ENCODE assay signal across 14 cellular contexts in genomic region chr11:47148903-47149535, GRCh38. TPM values are rescaled to one million over a fixed set of nuclear protein-coding genes. Genes with fewer than 3 reads are reported as not detected.
DNase-seq lines count a peak whose midpoint lies in the region; ATAC-seq and TF ChIP-seq lines count a peak whose summit lies in the region.
"Had no signal": no experiment of that assay in that cellular context is flagged by ENCODE, and none has a peak within 500 bp of the region (broad histone marks: within the 10 kb centered on the region; RNA-seq: fewer than 3 reads in every experiment).

No MANE protein-coding gene starts in this region.

- H3K9ac ChIP-seq in mesenchymal stem cell (ENCODE audit: low read length) = no peak overlapping the region

- no peak overlapping the region for H3K14ac ChIP-seq in mesenchymal stem cell (ENCODE audit: low read length in 2 of 2)

- peak overlapping the region in 1 of 2 experiments; percentile 43 for H2BK12ac ChIP-seq in mesenchymal stem cell (ENCODE audit: low read length in 2 of 2)

- H4K91ac ChIP-seq in mesenchymal stem cell (ENCODE audit: low read length) = no peak overlapping the region

- no peak overlapping the region for H3K4me2 ChIP-seq in mesenchymal stem cell (ENCODE audit: low read length, poor library complexity, severe bottlenecking)

- H2AK5ac ChIP-seq in mesenchymal stem cell (ENCODE audit: low read length, severe bottlenecking) = no peak overlapping the region

- no peak overlapping the region for H2BK15ac ChIP-seq in mesenchymal stem cell (ENCODE audit: low read depth, poor library complexity, severe bottlenecking)

- TF ChIP-seq CTCF in right atrium auricular region (IDR thresholded peaks at IDR 0.05) (no peak), RWPE1 (conservative IDR thresholded peaks at IDR 0.05; ENCODE audit: low read depth) (no peak)

- no peak overlapping the region for H3K4ac ChIP-seq in mesenchymal stem cell (ENCODE audit: low read depth in 1 of 2, low read length in 2 of 2)

- POLR2A ChIA-PET in RWPE1 (lab: Yijun Ruan, JAX; ENCODE audit: low non-redundant PET) = no interaction called here

- H4K8ac ChIP-seq in mesenchymal stem cell (ENCODE audit: low read length) = no peak overlapping the region

- H3K27me3 ChIP-seq in right atrium auricular region = no peaks in the 10 kb centered on the region
- no peaks in the 10 kb centered on the region for H3K27me3 ChIP-seq in mesenchymal stem cell (ENCODE audit: control insufficient read depth in 1 of 2, insufficient read depth in 1 of 2, low read length in 2 of 2)
- H3K27me3 ChIP-seq: suprapubic skin had no signal

- peaks cover 0 to 28% of the 10 kb centered on the region in 2 donors for H3K4me1 ChIP-seq in right atrium auricular region
- H3K4me1 ChIP-seq in mesenchymal stem cell (ENCODE audit: control insufficient read depth, insufficient read depth, low read depth, low read length) = peaks cover 6% of the 10 kb centered on the region

- H3K36me3 ChIP-seq in right atrium auricular region (no peaks in the 10 kb centered on the region), mesenchymal stem cell (ENCODE audit: control insufficient read depth in 1 of 2, insufficient read depth in 2 of 2, low read depth in 1 of 2, low read length in 2 of 2) (peaks cover 0 to 14% of the 10 kb centered on the region in 2 experiments)
- H3K36me3 ChIP-seq: suprapubic skin had no signal

- no peak overlapping the region for H3K18ac ChIP-seq in mesenchymal stem cell (ENCODE audit: low read depth in 1 of 2, low read length in 2 of 2)

- H2BK5ac ChIP-seq in mesenchymal stem cell (ENCODE audit: low read depth, low read length, poor library complexity, severe bottlenecking) = no peak overlapping the region

- H3K9me3 ChIP-seq in right atrium auricular region = no peaks in the 10 kb centered on the region
- no peaks in the 10 kb centered on the region for H3K9me3 ChIP-seq in mesenchymal stem cell (ENCODE audit: control insufficient read depth, low read length)
- H3K9me3 ChIP-seq: suprapubic skin had no signal

- H2BK120ac ChIP-seq in mesenchymal stem cell (ENCODE audit: low read depth, low read length) = no peak overlapping the region

- H3K23ac ChIP-seq in mesenchymal stem cell (ENCODE audit: low read length in 2 of 2) = no peak overlapping the region

- WGBS in mesenchymal stem cell = 80% methylated on average over 10 of the region's 10 CpGs

- peaks cover 2% of the 10 kb centered on the region for H3K79me1 ChIP-seq in mesenchymal stem cell (replicated peaks; ENCODE audit: low read length, poor library complexity, severe bottlenecking)

- no peak overlapping the region for H2AFZ ChIP-seq in mesenchymal stem cell (ENCODE audit: low read depth, low read length)

- peak overlapping the region in 1 of 2 donors; percentile 5 for H3K27ac ChIP-seq in right atrium auricular region
- H3K27ac ChIP-seq in RWPE1 = 0 out of 2 replicates have a peak overlapping the region, but pooled peaks have one; percentile 13
- no peak overlapping the region for H3K27ac ChIP-seq in mesenchymal stem cell (ENCODE audit: low read length, poor library complexity, severe bottlenecking)
- H3K27ac ChIP-seq: HL-60, suprapubic skin had no signal

- intact Hi-C loops in Right ventricle myocardium superior (cut with DNase I) = no loop called here

- DNase-seq in Right ventricle myocardium superior (no peak), right atrium auricular region (ENCODE audit: low spot score) (no peak), RWPE1 (ENCODE audit: low spot score) (no peak), mesenchymal stem cell (peak; percentile 26), cerebellar nuclear complex (lab: John Stamatoyannopoulos, UW) (no peak), dermis blood vessel endothelial cell (no peak)
- DNase-seq in stimulated activated naive CD8-positive, alpha-beta T cell treated with anti-CD3 and anti-CD28 coated beads, Interleukin-15, Interleukin-2, amounts not matched to agents 100 U/mL and 50 U/mL, for 24 hours = no peak
- DNase-seq: GDM1, PC-3, T-helper 9 cell had no signal

- ATAC-seq in Right ventricle myocardium superior (ENCODE audit: poor library complexity) (peak; percentile 66), HG02571 (IDR thresholded peaks at IDR 0.05; ENCODE audit: unreplicated experiment) (no peak)
- ATAC-seq in stimulated activated naive CD8-positive, alpha-beta T cell treated with anti-CD3 and anti-CD28 coated beads, Interleukin-15, Interleukin-2, amounts not matched to agents 100 U/mL and 50 U/mL, for 24 hours = no peak
- ATAC-seq: activated naive CD4-positive, alpha-beta T cell treated with anti-CD3 and anti-CD28 coated beads, Interleukin-2, amount 50 U/mL, for 72 hours; PC-3 had no signal

- H3K4me3 ChIP-seq in right atrium auricular region = no peak overlapping the region
- no peak overlapping the region for H3K4me3 ChIP-seq in mesenchymal stem cell (ENCODE audit: insufficient read depth in 1 of 2, low read depth in 1 of 2, low read length in 2 of 2)
- H3K4me3 ChIP-seq: suprapubic skin had no signal

- CTCF ChIA-PET in RWPE1 (lab: Yijun Ruan, JAX) = no interaction called here

RNA-seq across cellular contexts. Expression of gene ARFGAP2, which starts 27.7 kb away (rescaled TPM):
- total RNA-seq in Right ventricle myocardium superior = 46.1 TPM
- total RNA-seq in right atrium auricular region = 10 to 100 TPM; 75.1 to 78.0 TPM
- polyA plus RNA-seq in mesenchymal stem cell (2013, experiment 1 of 2) = 41.6 TPM
- polyA plus RNA-seq in mesenchymal stem cell (2013, experiment 2 of 2) = 39.9 TPM
- 132 and 177 TPM in 2 replicates for total RNA-seq in dermis blood vessel endothelial cell

RNA-seq across cellular contexts. Expression of gene PACSIN3, which starts 37.2 kb away (rescaled TPM):
- total RNA-seq in Right ventricle myocardium superior = 175 TPM
- 100 to 1,000 TPM; 107 to 186 TPM for total RNA-seq in right atrium auricular region
- polyA plus RNA-seq in mesenchymal stem cell (2013, experiment 1 of 2) = 13.3 TPM
- polyA plus RNA-seq in mesenchymal stem cell (2013, experiment 2 of 2) = 13.7 TPM
- 16.7 and 23.2 TPM in 2 replicates for total RNA-seq in dermis blood vessel endothelial cell
